In the genomic region with DNA sequence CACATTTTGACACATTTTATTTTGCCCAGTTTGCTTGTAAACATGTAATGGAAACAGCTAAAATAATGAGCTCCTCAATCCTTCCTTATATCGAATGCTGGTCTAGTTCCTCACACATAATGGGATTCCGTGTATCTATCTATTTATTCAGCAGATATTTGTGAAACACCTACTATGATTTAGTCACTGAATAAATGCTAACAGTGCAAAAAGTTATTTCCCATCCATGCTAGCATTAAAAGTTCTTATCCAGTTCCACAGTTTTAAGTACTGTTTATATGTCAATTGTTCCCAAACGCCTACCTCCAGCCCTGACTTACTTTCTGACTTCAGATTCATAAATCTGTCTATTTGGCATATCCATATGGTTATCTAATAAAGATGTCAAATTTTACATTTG, we compare ENCODE assay signal across 7 cellular contexts.
"Had no signal": no experiment of that assay in that cellular context is flagged by ENCODE, and none has a peak within 500 bp of the region (broad histone marks: within the 10 kb centered on the region; RNA-seq: fewer than 3 reads in every experiment).

No MANE protein-coding gene starts in this region.

- H3K27ac Mint-ChIP-seq: IgD-negative memory B cell had no signal

- H3K4me3 Mint-ChIP-seq: IgD-negative memory B cell had no signal

- H3K9ac ChIP-seq: KMS-11 had no signal

- FAIRE-seq: HTR-8/SVneo had no signal

- H3K27me3 Mint-ChIP-seq: IgD-negative memory B cell had no signal

- H3K4me1 Mint-ChIP-seq: IgD-negative memory B cell had no signal

- H3K36me3 Mint-ChIP-seq: IgD-negative memory B cell had no signal

- DNase-seq: Karpas-422, KBM-7, KG1 had no signal

- H3K4me2 ChIP-seq: KMS-11 had no signal

- H3K27ac ChIP-seq: HL-60, KMS-11 had no signal
